7 cellular contexts compared by ENCODE assay signal in the genomic region with DNA sequence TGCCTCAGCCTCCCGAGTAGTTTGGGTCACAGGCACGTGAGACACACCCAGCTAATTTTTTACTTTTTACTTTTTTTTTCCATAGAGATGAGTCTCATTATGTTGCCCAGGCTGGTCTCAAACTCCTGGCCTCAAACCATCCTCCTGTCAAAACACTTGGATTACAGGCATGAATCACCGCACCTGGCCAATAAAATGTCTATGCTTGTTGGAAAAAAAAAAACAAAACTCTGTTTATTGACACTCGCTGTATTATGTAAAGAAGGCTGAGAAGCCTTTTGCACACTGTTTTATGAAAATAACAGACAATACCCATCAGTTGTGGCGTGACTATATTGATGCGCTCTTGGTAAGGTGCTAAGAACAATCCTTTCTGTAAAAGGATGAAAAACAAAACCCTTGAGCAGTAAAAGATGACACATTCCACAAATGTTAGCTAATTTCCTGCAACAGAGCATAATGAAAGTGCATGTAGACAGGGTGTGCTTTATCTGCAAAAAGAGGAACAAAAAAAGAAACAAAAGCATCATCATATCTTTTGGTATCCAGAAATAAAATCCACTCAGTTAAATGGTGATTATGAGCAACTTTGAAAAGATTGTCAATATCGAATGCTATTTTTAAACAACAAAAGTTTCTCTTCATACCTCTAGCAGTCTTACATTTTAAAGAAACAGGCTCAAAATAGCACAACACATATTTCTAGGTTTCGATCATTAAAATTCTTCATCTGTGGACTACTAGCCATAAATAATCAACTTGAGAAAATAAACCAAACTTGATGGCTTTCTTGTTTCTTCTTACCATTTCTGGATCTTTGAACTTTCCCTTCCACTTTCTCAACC.
DNase-seq lines count a peak whose midpoint lies in the region; ATAC-seq lines count a peak whose summit lies in the region.

No MANE protein-coding gene starts in this region.

- no peak overlapping the region for H3K18ac ChIP-seq in neuronal stem cell (ENCODE audit: low read length)

- no peak overlapping the region for H2BK120ac ChIP-seq in neuronal stem cell (ENCODE audit: low read depth, low read length)

- H2BK12ac ChIP-seq in neuronal stem cell (ENCODE audit: low read length) = no peak overlapping the region

- H4K8ac ChIP-seq in neuronal stem cell (ENCODE audit: low read depth, low read length) = no peak overlapping the region

- no peak overlapping the region for H3K4me3 ChIP-seq in neuronal stem cell (ENCODE audit: low read length in 2 of 2)

- no peak overlapping the region for H2BK15ac ChIP-seq in neuronal stem cell (ENCODE audit: low read length)

- no peaks in the 10 kb centered on the region for H3K79me1 ChIP-seq in neuronal stem cell (ENCODE audit: low read depth, low read length)

- H3K9me3 Mint-ChIP-seq in activated CD4-positive, alpha-beta memory T cell treated with anti-CD3 and anti-CD28 coated beads for 36 hours = no peaks in the 10 kb centered on the region

- no peak overlapping the region for H2AK5ac ChIP-seq in neuronal stem cell (ENCODE audit: low read depth, low read length)

- intact Hi-C loops in activated CD4-positive, alpha-beta memory T cell treated with anti-CD3 and anti-CD28 coated beads for 36 hours (cut with micrococcal nuclease) = loop anchor here (5.0 kb wide), 1 partner anchor 1021 kb away; no protein-coding TSS in a partner anchor

- DNase-seq in SIG-M5 (lab: John Stamatoyannopoulos, UW) = peak; percentile 13
- DNase-seq in superior temporal gyrus (ENCODE audit: extremely low spot score) = peak; percentile 38
- DNase-seq in neuronal stem cell (ENCODE audit: low spot score) = no peak
- DNase-seq in activated CD4-positive, alpha-beta memory T cell treated with anti-CD3 and anti-CD28 coated beads for 36 hours = no peak
- DNase-seq in NCI-H2171 (lab: John Stamatoyannopoulos, UW) = no peak

- no peak overlapping the region for H3K4ac ChIP-seq in neuronal stem cell (ENCODE audit: low read length)

- POLR2A ChIA-PET in activated CD4-positive, alpha-beta memory T cell treated with anti-CD3 and anti-CD28 coated beads for 36 hours (lab: Charles Lee) = no interaction called here

- H2BK5ac ChIP-seq in neuronal stem cell (ENCODE audit: low read length) = no peak overlapping the region

- no peak overlapping the region for H2AFZ ChIP-seq in neuronal stem cell (ENCODE audit: low read length)

- H3K14ac ChIP-seq in neuronal stem cell (ENCODE audit: low read length) = no peak overlapping the region

- no peaks in the 10 kb centered on the region for H3K9me3 ChIP-seq in neuronal stem cell (replicated peaks in 1 of 2; ENCODE audit: control insufficient read depth in 2 of 2, insufficient read depth in 1 of 2, low read depth in 1 of 2, low read length in 2 of 2)

- H4K91ac ChIP-seq in neuronal stem cell (ENCODE audit: low read depth, low read length, poor library complexity) = no peak overlapping the region

- no peaks in the 10 kb centered on the region for H3K4me1 ChIP-seq in neuronal stem cell (ENCODE audit: control insufficient read depth in 2 of 2, insufficient read depth in 1 of 2, low read depth in 1 of 2, low read length in 2 of 2)

- no peak overlapping the region for H3K4me3 Mint-ChIP-seq in activated CD4-positive, alpha-beta memory T cell treated with anti-CD3 and anti-CD28 coated beads for 36 hours

- H3K27me3 ChIP-seq in neuronal stem cell (ENCODE audit: control insufficient read depth in 3 of 3, insufficient read depth in 3 of 3, low read depth in 1 of 3, low read length in 3 of 3) = no peaks in the 10 kb centered on the region

- H3K23ac ChIP-seq in neuronal stem cell (ENCODE audit: low read depth, low read length, poor library complexity) = no peak overlapping the region

- no peak overlapping the region for H3K9ac ChIP-seq in neuronal stem cell (ENCODE audit: low read depth, low read length, poor library complexity)

- no CpG with 5 or more reads among the region's 8 CpGs for WGBS in neuronal stem cell (ENCODE audit: extremely low coverage in 2 of 2, insufficient read length in 2 of 2, insufficient replicate concordance in 1 of 2), 2 donors

- H3K36me3 Mint-ChIP-seq in activated CD4-positive, alpha-beta memory T cell treated with anti-CD3 and anti-CD28 coated beads for 36 hours = no peaks in the 10 kb centered on the region

- H3K4me2 ChIP-seq in neuronal stem cell (ENCODE audit: insufficient read depth, low read length, poor library complexity, severe bottlenecking) = no peak overlapping the region

- no peak overlapping the region for H3K27ac Mint-ChIP-seq in activated CD4-positive, alpha-beta memory T cell treated with anti-CD3 and anti-CD28 coated beads for 36 hours

- peaks cover 18% of the 10 kb centered on the region for H3K27me3 Mint-ChIP-seq in activated CD4-positive, alpha-beta memory T cell treated with anti-CD3 and anti-CD28 coated beads for 36 hours

- ATAC-seq in GM19043 (IDR thresholded peaks at IDR 0.05; ENCODE audit: low read depth, unreplicated experiment) = peak; percentile 66
- ATAC-seq in HG03045 (IDR thresholded peaks at IDR 0.05; ENCODE audit: unreplicated experiment) = peak; percentile 61

- H3K27ac ChIP-seq in neuronal stem cell (replicated peaks; ENCODE audit: low read length) = no peak overlapping the region

- no peaks in the 10 kb centered on the region for H3K4me1 Mint-ChIP-seq in activated CD4-positive, alpha-beta memory T cell treated with anti-CD3 and anti-CD28 coated beads for 36 hours (ENCODE audit: low read depth)

- H3K36me3 ChIP-seq in neuronal stem cell (replicated peaks in 1 of 2; ENCODE audit: control insufficient read depth in 2 of 2, insufficient read depth in 2 of 2, low read length in 2 of 2) = no peaks in the 10 kb centered on the region

- CTCF ChIA-PET in activated CD4-positive, alpha-beta memory T cell treated with anti-CD3 and anti-CD28 coated beads for 36 hours (lab: Charles Lee) = interaction anchor here (0.7 to 1.5 kb wide), 2 partner anchors 953 to 1032 kb away, joined by 3 read pairs; no protein-coding TSS in a partner anchor

Comparison
In these comparisons a context has a peak if more than half of its experiments do, and no peak if none do; other contexts are left out.
1. DNase-seq: peak in SIG-M5 (single experiment) and superior temporal gyrus (single experiment); none in neuronal stem cell (single experiment), activated CD4-positive, alpha-beta memory T cell treated with anti-CD3 and anti-CD28 coated beads for 36 hours (single experiment) and NCI-H2171 (single experiment).